Comparison of ENCODE assay signal across 1 cellular context in the genomic region with DNA sequence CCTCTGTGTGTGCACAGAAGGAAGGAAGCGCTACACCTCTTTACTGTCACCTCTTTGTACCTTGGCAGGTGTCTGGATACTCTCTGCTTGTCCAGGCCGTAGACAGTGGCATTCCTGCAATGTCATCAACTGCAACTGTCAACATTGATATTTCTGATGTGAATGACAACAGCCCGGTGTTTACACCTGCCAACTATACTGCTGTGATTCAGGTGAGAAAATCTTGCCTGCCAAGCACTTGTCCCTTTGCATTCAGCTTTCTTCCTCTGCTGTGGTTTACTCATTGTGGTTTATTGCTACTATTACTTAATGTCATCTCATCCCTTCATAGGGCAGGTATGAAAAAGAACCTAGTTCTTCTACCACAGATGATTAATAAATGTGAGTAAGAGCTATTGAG.
TF ChIP-seq lines count a peak whose summit lies in the region.

No MANE protein-coding gene starts in this region.

TF ChIP-seq in GM23338, 12 proteins besides CTCF, POLR2A, EP300 and RAD21 (continued from another document):
- TF ChIP-seq, protein P1, sequence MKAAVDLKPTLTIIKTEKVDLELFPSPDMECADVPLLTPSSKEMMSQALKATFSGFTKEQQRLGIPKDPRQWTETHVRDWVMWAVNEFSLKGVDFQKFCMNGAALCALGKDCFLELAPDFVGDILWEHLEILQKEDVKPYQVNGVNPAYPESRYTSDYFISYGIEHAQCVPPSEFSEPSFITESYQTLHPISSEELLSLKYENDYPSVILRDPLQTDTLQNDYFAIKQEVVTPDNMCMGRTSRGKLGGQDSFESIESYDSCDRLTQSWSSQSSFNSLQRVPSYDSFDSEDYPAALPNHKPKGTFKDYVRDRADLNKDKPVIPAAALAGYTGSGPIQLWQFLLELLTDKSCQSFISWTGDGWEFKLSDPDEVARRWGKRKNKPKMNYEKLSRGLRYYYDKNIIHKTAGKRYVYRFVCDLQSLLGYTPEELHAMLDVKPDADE (IDR thresholded peaks at IDR 0.05), result no peak
